In genomic region chr2:86440631-86441391, GRCh38 we compare ENCODE assay signal across 1 cellular context.
TF ChIP-seq lines count a peak whose summit lies in the region.

Gene KDM3A, plus strand, starts transcription at chr2:86441371. Its CDS starts 677 bp downstream, at chr2:86442048.

TF ChIP-seq in HepG2, 621 proteins besides CTCF, POLR2A, EP300 and RAD21 (continued from another document and continues in another):
- TF ChIP-seq ZXDC (CRISPR knock-in tag; IDR thresholded peaks at IDR 0.05) (peak; percentile 96), FOXA1 (IDR thresholded peaks at IDR 0.05) (no peak), FOXA1 (CRISPR knock-in tag; IDR thresholded peaks at IDR 0.05) (peak; percentile 63; the same call in 1 of the 2 replicates), ZNF326 (CRISPR knock-in tag; IDR thresholded peaks at IDR 0.05; ENCODE audit: borderline replicate concordance) (no peak), MEIS1 (CRISPR knock-in tag; IDR thresholded peaks at IDR 0.05; ENCODE audit: borderline replicate concordance) (peak; percentile 80), BRF2 (CRISPR knock-in tag; IDR thresholded peaks at IDR 0.05) (peak; percentile 99), KMT2A (CRISPR knock-in tag; IDR thresholded peaks at IDR 0.05) (peak; percentile 45), ARNT2 (CRISPR knock-in tag; IDR thresholded peaks at IDR 0.05; ENCODE audit: low read depth) (peak; percentile 99), MXD4 (CRISPR knock-in tag; IDR thresholded peaks at IDR 0.05) (peak; percentile 98), MAZ (IDR thresholded peaks at IDR 0.05; ENCODE audit: borderline replicate concordance, low read depth, low read length) (peak; percentile 99), MAZ (CRISPR knock-in tag; IDR thresholded peaks at IDR 0.05; ENCODE audit: low read depth) (peak; percentile 98), ZNF773 (CRISPR knock-in tag; IDR thresholded peaks at IDR 0.05; ENCODE audit: borderline replicate concordance) (peak; percentile 98), NCOR1 (IDR thresholded peaks at IDR 0.05; ENCODE audit: borderline replicate concordance, low read length) (peak; percentile 96), ZNF484 (CRISPR knock-in tag; IDR thresholded peaks at IDR 0.05; ENCODE audit: borderline replicate concordance, low read depth) (no peak; the same call in 1 of the 2 replicates), ARID2 (CRISPR knock-in tag; IDR thresholded peaks at IDR 0.05; ENCODE audit: borderline replicate concordance) (peak; percentile 97), CBX2 (IDR thresholded peaks at IDR 0.05; ENCODE audit: low read depth, low read length) (peak; percentile 78; the same call in 1 of the 2 replicates), CBX2 (CRISPR knock-in tag; IDR thresholded peaks at IDR 0.05; ENCODE audit: low read depth) (no peak), CSRNP2 (CRISPR knock-in tag; conservative IDR thresholded peaks at IDR 0.05; ENCODE audit: low read depth) (peak; percentile 92; the same call in 1 of the 2 replicates), ZFP36 (IDR thresholded peaks at IDR 0.05; ENCODE audit: borderline replicate concordance, low read depth, low read length, partially characterized antibody) (no peak), SRSF9 (IDR thresholded peaks at IDR 0.05; ENCODE audit: borderline replicate concordance, insufficient read depth, low read depth, low read length, poor library complexity, severe bottlenecking) (no peak), SRSF4 (IDR thresholded peaks at IDR 0.05; ENCODE audit: low read depth, low read length, poor library complexity, severe bottlenecking) (no peak), ZNF24 (IDR thresholded peaks at IDR 0.05) (peak; percentile 85), ZNF562 (CRISPR knock-in tag; IDR thresholded peaks at IDR 0.05; ENCODE audit: borderline replicate concordance) (peak; percentile 92), ATF1 (CRISPR knock-in tag; IDR thresholded peaks at IDR 0.05) (peak; percentile 90), POLR2AphosphoS5 (IDR thresholded peaks at IDR 0.05; ENCODE audit: low read depth, low read length) (no peak; the same call in 1 of the 2 replicates), GLI4 (CRISPR knock-in tag; IDR thresholded peaks at IDR 0.05; ENCODE audit: borderline replicate concordance) (peak; percentile 97), TAF15 (IDR thresholded peaks at IDR 0.05; ENCODE audit: low read depth, low read length, poor library complexity, severe bottlenecking) (no peak), AHDC1 (CRISPR knock-in tag; IDR thresholded peaks at IDR 0.05; ENCODE audit: borderline replicate concordance) (peak; percentile 94), ZSCAN5A (CRISPR knock-in tag; IDR thresholded peaks at IDR 0.05; ENCODE audit: borderline replicate concordance) (peak; percentile 99), SPEN (CRISPR knock-in tag; IDR thresholded peaks at IDR 0.05; ENCODE audit: low read depth) (peak; percentile 94), SETDB1 (CRISPR knock-in tag; IDR thresholded peaks at IDR 0.05; ENCODE audit: borderline replicate concordance) (peak; percentile 98), ZGPAT (CRISPR knock-in tag; IDR thresholded peaks at IDR 0.05) (peak; percentile 99), ZNF234 (CRISPR knock-in tag; conservative IDR thresholded peaks at IDR 0.05) (no peak), HNF4G (IDR thresholded peaks at IDR 0.05; ENCODE audit: borderline replicate concordance, low read depth, low read length) (no peak), HNF4G (CRISPR knock-in tag; IDR thresholded peaks at IDR 0.05; ENCODE audit: borderline replicate concordance, low read depth) (peak; percentile 75; the same call in 1 of the 2 replicates), ZNF616 (CRISPR knock-in tag; IDR thresholded peaks at IDR 0.05; ENCODE audit: low read depth) (peak; percentile 99), ZNF713 (CRISPR knock-in tag; IDR thresholded peaks at IDR 0.05) (peak; percentile 83; the same call in 1 of the 2 replicates), DNMT3B (CRISPR knock-in tag; conservative IDR thresholded peaks at IDR 0.05) (peak; percentile 100), TP53 (CRISPR knock-in tag; conservative IDR thresholded peaks at IDR 0.05) (no peak; the same call in 1 of the 2 replicates), BATF2 (CRISPR knock-in tag; IDR thresholded peaks at IDR 0.05) (peak; percentile 96; the same call in 1 of the 2 replicates), HOMEZ (CRISPR knock-in tag; IDR thresholded peaks at IDR 0.05; ENCODE audit: low read depth) (peak; percentile 100), U2AF2 (IDR thresholded peaks at IDR 0.05; ENCODE audit: low read depth, low read length) (peak; percentile 85; the same call in 1 of the 2 replicates), ZNF607 (CRISPR knock-in tag; IDR thresholded peaks at IDR 0.05; ENCODE audit: borderline replicate concordance) (peak; percentile 100)
